1 cellular context compared by ENCODE assay signal in the genomic region with DNA sequence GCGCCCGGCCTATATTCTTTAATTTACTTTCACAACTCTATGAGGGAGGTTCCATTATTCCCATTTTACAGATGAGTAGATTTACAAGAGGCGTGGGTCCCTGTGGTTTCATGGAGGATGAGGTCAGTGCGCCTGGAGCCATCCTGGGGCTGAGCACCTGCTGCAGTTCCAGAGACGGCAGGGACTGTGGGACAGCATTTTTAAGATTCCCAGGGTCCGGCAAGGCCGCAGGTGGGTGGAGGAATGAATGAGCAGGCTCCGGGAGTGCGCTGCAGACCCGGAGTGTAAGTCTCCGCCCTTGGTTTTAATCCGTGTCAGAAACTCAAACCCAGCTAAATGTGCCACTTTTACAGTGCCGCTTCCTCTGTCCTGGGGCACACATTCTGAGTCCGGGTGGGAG.
TF ChIP-seq lines count a peak whose summit lies in the region.

No MANE protein-coding gene starts in this region.

TF ChIP-seq in HepG2, 621 proteins besides CTCF, POLR2A, EP300 and RAD21:
- TF ChIP-seq ZNF570 (CRISPR knock-in tag; IDR thresholded peaks at IDR 0.05; ENCODE audit: borderline replicate concordance) = no peak
- no peak for TF ChIP-seq ZNF7 (CRISPR knock-in tag; IDR thresholded peaks at IDR 0.05)
- no peak for TF ChIP-seq NFATC3 (CRISPR knock-in tag; IDR thresholded peaks at IDR 0.05)
- TF ChIP-seq, protein P1, sequence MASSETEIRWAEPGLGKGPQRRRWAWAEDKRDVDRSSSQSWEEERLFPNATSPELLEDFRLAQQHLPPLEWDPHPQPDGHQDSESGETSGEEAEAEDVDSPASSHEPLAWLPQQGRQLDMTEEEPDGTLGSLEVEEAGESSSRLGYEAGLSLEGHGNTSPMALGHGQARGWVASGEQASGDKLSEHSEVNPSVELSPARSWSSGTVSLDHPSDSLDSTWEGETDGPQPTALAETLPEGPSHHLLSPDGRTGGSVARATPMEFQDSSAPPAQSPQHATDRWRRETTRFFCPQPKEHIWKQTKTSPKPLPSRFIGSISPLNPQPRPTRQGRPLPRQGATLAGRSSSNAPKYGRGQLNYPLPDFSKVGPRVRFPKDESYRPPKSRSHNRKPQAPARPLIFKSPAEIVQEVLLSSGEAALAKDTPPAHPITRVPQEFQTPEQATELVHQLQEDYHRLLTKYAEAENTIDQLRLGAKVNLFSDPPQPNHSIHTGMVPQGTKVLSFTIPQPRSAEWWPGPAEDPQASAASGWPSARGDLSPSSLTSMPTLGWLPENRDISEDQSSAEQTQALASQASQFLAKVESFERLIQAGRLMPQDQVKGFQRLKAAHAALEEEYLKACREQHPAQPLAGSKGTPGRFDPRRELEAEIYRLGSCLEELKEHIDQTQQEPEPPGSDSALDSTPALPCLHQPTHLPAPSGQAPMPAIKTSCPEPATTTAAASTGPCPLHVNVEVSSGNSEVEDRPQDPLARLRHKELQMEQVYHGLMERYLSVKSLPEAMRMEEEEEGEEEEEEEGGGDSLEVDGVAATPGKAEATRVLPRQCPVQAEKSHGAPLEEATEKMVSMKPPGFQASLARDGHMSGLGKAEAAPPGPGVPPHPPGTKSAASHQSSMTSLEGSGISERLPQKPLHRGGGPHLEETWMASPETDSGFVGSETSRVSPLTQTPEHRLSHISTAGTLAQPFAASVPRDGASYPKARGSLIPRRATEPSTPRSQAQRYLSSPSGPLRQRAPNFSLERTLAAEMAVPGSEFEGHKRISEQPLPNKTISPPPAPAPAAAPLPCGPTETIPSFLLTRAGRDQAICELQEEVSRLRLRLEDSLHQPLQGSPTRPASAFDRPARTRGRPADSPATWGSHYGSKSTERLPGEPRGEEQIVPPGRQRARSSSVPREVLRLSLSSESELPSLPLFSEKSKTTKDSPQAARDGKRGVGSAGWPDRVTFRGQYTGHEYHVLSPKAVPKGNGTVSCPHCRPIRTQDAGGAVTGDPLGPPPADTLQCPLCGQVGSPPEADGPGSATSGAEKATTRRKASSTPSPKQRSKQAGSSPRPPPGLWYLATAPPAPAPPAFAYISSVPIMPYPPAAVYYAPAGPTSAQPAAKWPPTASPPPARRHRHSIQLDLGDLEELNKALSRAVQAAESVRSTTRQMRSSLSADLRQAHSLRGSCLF (CRISPR knock-in tag; IDR thresholded peaks at IDR 0.05; ENCODE audit: borderline replicate concordance) = no peak
- TF ChIP-seq ZNF260 (CRISPR knock-in tag; IDR thresholded peaks at IDR 0.05; ENCODE audit: borderline replicate concordance, low read depth) = no peak
- TF ChIP-seq ZBTB38 (CRISPR knock-in tag; IDR thresholded peaks at IDR 0.05) = no peak
- 0 out of 2 replicates have a peak, but pooled peaks have one; percentile 7 for TF ChIP-seq ZNF629 (CRISPR knock-in tag; conservative IDR thresholded peaks at IDR 0.05)
